ENCODE assay signal across 18 cellular contexts in genomic region chr13:24146961-24147569, GRCh38. TPM values are rescaled to one million over a fixed set of nuclear protein-coding genes. Genes with fewer than 3 reads are reported as not detected.
DNase-seq lines count a peak whose midpoint lies in the region; ATAC-seq and TF ChIP-seq lines count a peak whose summit lies in the region.
"Had no signal": no experiment of that assay in that cellular context is flagged by ENCODE, and none has a peak within 500 bp of the region (broad histone marks: within the 10 kb centered on the region; RNA-seq: fewer than 3 reads in every experiment).

No MANE protein-coding gene starts in this region.

- H3K79me2 ChIP-seq in smooth muscle cell (ENCODE audit: low read depth), result no peaks in the 10 kb centered on the region

- H2AFZ ChIP-seq in smooth muscle cell (ENCODE audit: low read depth), result no peak overlapping the region

- H3K4me1 Mint-ChIP-seq in activated T-helper 17 cell treated with anti-CD3 and anti-CD28 coated beads, Interleukin-2, amount 50 U/mL, for 72 hours, result peaks cover 9% of the 10 kb centered on the region

- H3K9me3 ChIP-seq in smooth muscle cell (replicated peaks; ENCODE audit: low read depth), result no peaks in the 10 kb centered on the region
- H3K9me3 ChIP-seq: SJSA1, thoracic aorta had no signal

- H3K27me3 Mint-ChIP-seq in activated T-helper 17 cell treated with anti-CD3 and anti-CD28 coated beads, Interleukin-2, amount 50 U/mL, for 72 hours, result peaks cover 19% of the 10 kb centered on the region
- H3K27me3 Mint-ChIP-seq: brain had no signal

- no peak for TF ChIP-seq CTCF in smooth muscle cell (IDR thresholded peaks at IDR 0.05; ENCODE audit: borderline replicate concordance, insufficient read depth, poor library complexity, severe bottlenecking)

- H3K4me1 ChIP-seq in smooth muscle cell (ENCODE audit: low read depth), result peaks cover 7% of the 10 kb centered on the region

- no peak overlapping the region for H3K27ac Mint-ChIP-seq in activated T-helper 17 cell treated with anti-CD3 and anti-CD28 coated beads, Interleukin-2, amount 50 U/mL, for 72 hours
- H3K27ac Mint-ChIP-seq: activated naive CD8-positive, alpha-beta T cell treated with anti-CD3 and anti-CD28 coated beads, Interleukin-2, amount 10 ng/mL, durations not matched to agents 7 days and 5 days; activated T-helper 1 cell treated with anti-CD3 and anti-CD28 coated beads, Interleukin-12 subunit alpha, Interleukin-12 subunit beta, Interleukin-2, Interleukin-4 antibody, amounts not matched to agents 30 ng/mL and 10 ng/mL and 1 ng/mL, durations not matched to agents 14 hours and 24 hours and 36 hours; brain had no signal

- H3K27ac ChIP-seq in smooth muscle cell (ENCODE audit: low read depth), result peak overlapping the region; percentile 96
- H3K27ac ChIP-seq: thoracic aorta had no signal

- H3K36me3 ChIP-seq in smooth muscle cell (ENCODE audit: low read depth), result no peaks in the 10 kb centered on the region
- H3K36me3 ChIP-seq: SJSA1, thoracic aorta had no signal

- no peaks in the 10 kb centered on the region for H3K9me3 Mint-ChIP-seq in activated T-helper 17 cell treated with anti-CD3 and anti-CD28 coated beads, Interleukin-2, amount 50 U/mL, for 72 hours
- H3K9me3 Mint-ChIP-seq: activated naive CD8-positive, alpha-beta T cell treated with anti-CD3 and anti-CD28 coated beads, Interleukin-2, amount 10 ng/mL, durations not matched to agents 7 days and 5 days; activated T-helper 1 cell treated with anti-CD3 and anti-CD28 coated beads, Interleukin-12 subunit alpha, Interleukin-12 subunit beta, Interleukin-2, Interleukin-4 antibody, amounts not matched to agents 30 ng/mL and 10 ng/mL and 1 ng/mL, durations not matched to agents 14 hours and 24 hours and 36 hours; brain; H9 had no signal

- no peak overlapping the region for H3K4me3 Mint-ChIP-seq in activated T-helper 17 cell treated with anti-CD3 and anti-CD28 coated beads, Interleukin-2, amount 50 U/mL, for 72 hours
- H3K4me3 Mint-ChIP-seq: activated naive CD8-positive, alpha-beta T cell treated with anti-CD3 and anti-CD28 coated beads, Interleukin-2, amount 10 ng/mL, durations not matched to agents 7 days and 5 days; activated T-helper 1 cell treated with anti-CD3 and anti-CD28 coated beads, Interleukin-12 subunit alpha, Interleukin-12 subunit beta, Interleukin-2, Interleukin-4 antibody, amounts not matched to agents 30 ng/mL and 10 ng/mL and 1 ng/mL, durations not matched to agents 14 hours and 24 hours and 36 hours; brain; H9 had no signal

- no peaks in the 10 kb centered on the region for H3K27me3 ChIP-seq in smooth muscle cell (ENCODE audit: low read depth)
- H3K27me3 ChIP-seq: SJSA1 had no signal

- no peaks in the 10 kb centered on the region for H3K36me3 Mint-ChIP-seq in activated T-helper 17 cell treated with anti-CD3 and anti-CD28 coated beads, Interleukin-2, amount 50 U/mL, for 72 hours (ENCODE audit: low read depth)
- H3K36me3 Mint-ChIP-seq: activated naive CD8-positive, alpha-beta T cell treated with anti-CD3 and anti-CD28 coated beads, Interleukin-2, amount 10 ng/mL, durations not matched to agents 7 days and 5 days; brain had no signal

- peak; percentile 10 for ATAC-seq in GM19023 (IDR thresholded peaks at IDR 0.05; ENCODE audit: unreplicated experiment)
- peak; percentile 21 for ATAC-seq in activated T-helper 17 cell treated with anti-CD3 and anti-CD28 coated beads, Interleukin-2, amount 50 U/mL, for 72 hours (replicated peaks)
- ATAC-seq in left lobe of liver, result peak; percentile 24
- ATAC-seq: activated CD4-positive, CD25-positive, alpha-beta regulatory T cell treated with anti-CD3 and anti-CD28 coated beads, Interleukin-2, amount 50 U/mL, for 24 hours had no signal

- H3K4me3 ChIP-seq in smooth muscle cell, result no peak overlapping the region
- H3K4me3 ChIP-seq: SJSA1, thoracic aorta had no signal

- H4K20me1 ChIP-seq in smooth muscle cell (ENCODE audit: low read depth), result no peaks in the 10 kb centered on the region

- peak overlapping the region; percentile 25 for H3K9ac ChIP-seq in smooth muscle cell (ENCODE audit: low read depth)

- H3K4me2 ChIP-seq in smooth muscle cell, result peak overlapping the region; percentile 23

- DNase-seq in left lobe of liver (ENCODE audit: low spot score) (no peak), smooth muscle cell (lab: John Stamatoyannopoulos, UW; ENCODE audit: unreplicated experiment) (no peak), NCI-H2171 (lab: John Stamatoyannopoulos, UW) (no peak), D341Med (ENCODE audit: low spot score) (no peak)
- no peak for DNase-seq in activated CD4-positive, CD25-positive, alpha-beta regulatory T cell (lab: John Stamatoyannopoulos, UW)
- DNase-seq: activated naive CD8-positive, alpha-beta T cell treated with anti-CD3 and anti-CD28 coated beads, Interleukin-2, amount 10 ng/mL, durations not matched to agents 7 days and 5 days; cortex of kidney; H9; NCI-H146; NCI-H748 treated with DMSO at 0.1 percent for 48 hours; retina had no signal

- 71% methylated on average over 7 of the region's 7 CpGs for WGBS in smooth muscle cell (ENCODE audit: low lambda C conversion rate)

- H3F3A ChIP-seq in smooth muscle cell (ENCODE audit: low read depth), result no peaks in the 10 kb centered on the region

RNA-seq across cellular contexts. Expression of gene SPATA13, which starts 13.5 kb away (rescaled TPM):
- 10 to 100 TPM; 43.1 to 56.5 TPM for total RNA-seq in activated T-helper 17 cell treated with anti-CD3 and anti-CD28 coated beads, Interleukin-2, amount 50 U/mL, for 72 hours
- total RNA-seq in left lobe of liver (24.7 TPM), smooth muscle cell (14.6 and 16.6 TPM in 2 replicates)
- polyA plus RNA-seq in smooth muscle cell, result 3.8 and 7.1 TPM in 2 replicates
